ENCODE assay signal across 8 cellular contexts in the genomic region with DNA sequence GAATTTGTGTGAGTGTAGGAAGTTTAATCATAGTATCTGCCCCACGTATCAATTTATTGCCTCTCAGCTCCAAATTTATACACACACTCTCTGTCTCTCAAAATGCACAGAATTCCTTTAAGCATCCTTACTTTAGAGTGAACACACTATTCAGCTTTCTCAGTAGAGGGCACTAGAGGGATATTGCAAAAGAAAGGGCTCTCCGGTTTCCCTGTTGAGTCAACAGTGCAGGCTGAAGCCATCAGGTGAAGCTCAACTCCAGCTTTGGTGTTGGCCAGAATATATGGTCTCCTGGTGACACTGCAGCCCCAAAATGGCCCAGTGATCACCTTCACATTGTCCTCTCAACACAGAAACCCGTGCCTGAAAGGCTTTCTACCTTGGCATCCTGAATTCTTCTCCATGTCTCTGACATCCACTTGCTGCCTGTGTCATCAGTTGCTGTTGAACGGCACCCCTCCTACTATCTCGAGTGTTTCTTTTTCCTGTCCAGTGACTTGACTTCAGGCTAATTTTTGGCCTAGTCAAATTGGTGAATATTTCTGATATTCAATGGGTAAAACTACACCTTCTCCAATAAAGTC.
DNase-seq lines count a peak whose midpoint lies in the region; ATAC-seq, FAIRE-seq and TF ChIP-seq lines count a peak whose summit lies in the region.

No MANE protein-coding gene starts in this region.

- H2BK15ac ChIP-seq in mesendoderm (replicated peaks; ENCODE audit: low read depth), result no peak overlapping the region

- no peak overlapping the region for H3K18ac ChIP-seq in mesendoderm (ENCODE audit: low read length)

- no peak for TF ChIP-seq CTCF in A549 (IDR thresholded peaks at IDR 0.05)
- peak; percentile 53 for TF ChIP-seq CTCF in astrocyte of the spinal cord (IDR thresholded peaks at IDR 0.05; ENCODE audit: low read depth, low read length)

- peak in 1 of 2 experiments; percentile 9 for DNase-seq in A549 (ENCODE audit: low read depth in 1 of 2, low spot score in 1 of 2)
- DNase-seq in NCI-H2081 treated with DMSO at 0.1 percent for 48 hours (lab: John Stamatoyannopoulos, UW), result peak; percentile 5
- peak; percentile 20 for DNase-seq in astrocyte of the spinal cord (ENCODE audit: low read depth, low spot score)
- DNase-seq in mesendoderm, result peak; percentile 76
- DNase-seq in NCI-H345 treated with DMSO at 0.1 percent for 48 hours (lab: John Stamatoyannopoulos, UW; ENCODE audit: unreplicated experiment), result no peak

- TF ChIP-seq RAD21 in A549 (conservative IDR thresholded peaks at IDR 0.05 in 1 of 2, IDR thresholded peaks at IDR 0.05 in 1 of 2), result 0 out of 5 replicates have a peak, but pooled peaks of 1 of the 2 experiments have one; percentile 17

- no peak overlapping the region for H2AK5ac ChIP-seq in mesendoderm (ENCODE audit: low read length)

- in situ Hi-C loops in astrocyte of the spinal cord (cut with HindIII; ENCODE audit: low sequenced_read_pairs), result no loop called here

- no peak overlapping the region for H2BK120ac ChIP-seq in mesendoderm (ENCODE audit: low read depth, low read length)

- no peaks in the 10 kb centered on the region for H3K9me3 ChIP-seq in A549

- no peak for FAIRE-seq in A549 (lab: Jason Lieb, UNC)

- no peaks in the 10 kb centered on the region for H3K79me2 ChIP-seq in mesendoderm (ENCODE audit: control insufficient read depth, insufficient read depth, low read length)

- no peak overlapping the region for H3K4me3 ChIP-seq in A549
- H3K4me3 ChIP-seq in astrocyte of the spinal cord (ENCODE audit: low read depth, low read length), result no peak overlapping the region
- H3K4me3 ChIP-seq in mesendoderm (ENCODE audit: low read length), result no peak overlapping the region

- no peak overlapping the region for H2BK5ac ChIP-seq in mesendoderm (ENCODE audit: low read length)

- POLR2A ChIA-PET in A549 (lab: Yijun Ruan, JAX), result no interaction called here

- no peak for TF ChIP-seq EP300 in A549 (IDR thresholded peaks at IDR 0.05)

- CTCF ChIA-PET in A549 (lab: Yijun Ruan, JAX), result no interaction called here

- H3K23ac ChIP-seq in mesendoderm (ENCODE audit: low read length), result no peak overlapping the region

- ATAC-seq in A549 (peak; percentile 34 to 44; a peak in 1 of 6 replicates), GM21423 (IDR thresholded peaks at IDR 0.05; ENCODE audit: unreplicated experiment) (peak; percentile 52), HG02678 (IDR thresholded peaks at IDR 0.05; ENCODE audit: unreplicated experiment) (no peak), HG03175 (IDR thresholded peaks at IDR 0.05; ENCODE audit: unreplicated experiment) (no peak)

- no peaks in the 10 kb centered on the region for H3K4me1 ChIP-seq in A549
- H3K4me1 ChIP-seq in mesendoderm (ENCODE audit: control insufficient read depth, low read depth, low read length), result no peaks in the 10 kb centered on the region

- H3K4ac ChIP-seq in mesendoderm (ENCODE audit: low read depth, low read length), result no peak overlapping the region

- H3K79me1 ChIP-seq in mesendoderm (ENCODE audit: low read length), result no peaks in the 10 kb centered on the region

- no peak overlapping the region for H3K9ac ChIP-seq in mesendoderm (ENCODE audit: low read length)

- no peaks in the 10 kb centered on the region for H3K27me3 ChIP-seq in mesendoderm (ENCODE audit: insufficient read depth, low read length, poor library complexity)

- H4K8ac ChIP-seq in mesendoderm (ENCODE audit: low read depth, low read length), result no peak overlapping the region

- H3K56ac ChIP-seq in mesendoderm (ENCODE audit: low read length), result no peak overlapping the region

- H3K4me2 ChIP-seq in A549 (no peak overlapping the region), mesendoderm (ENCODE audit: low read length) (no peak overlapping the region)

- H3K36me3 ChIP-seq in mesendoderm (ENCODE audit: control insufficient read depth, insufficient read depth, low read length), result no peaks in the 10 kb centered on the region

- H3K27ac ChIP-seq in A549 (no peak overlapping the region), mesendoderm (ENCODE audit: low read depth, low read length) (no peak overlapping the region)

- no peak overlapping the region for H4K5ac ChIP-seq in mesendoderm (ENCODE audit: low read length)

- TF ChIP-seq POLR2A in A549 (IDR thresholded peaks at IDR 0.05; ENCODE audit: low read length), result no peak

- under 1% methylated on average over 5 of the region's 5 CpGs for WGBS in A549 (ENCODE audit: missing lambda C conversion rate)
- no CpG with 5 or more reads among the region's 5 CpGs for WGBS in mesendoderm (ENCODE audit: extremely low coverage, insufficient coverage, low lambda C conversion rate)

TF ChIP-seq in A549, 52 proteins besides CTCF, POLR2A, EP300 and RAD21:
- TF ChIP-seq CBX8 (IDR thresholded peaks at IDR 0.05), result no peak
- no peak for TF ChIP-seq CHD4 (IDR thresholded peaks at IDR 0.05; ENCODE audit: borderline replicate concordance)
- no peak for TF ChIP-seq CEBPB (IDR thresholded peaks at IDR 0.05)
- no peak for TF ChIP-seq MAX (IDR thresholded peaks at IDR 0.05)
- TF ChIP-seq ZNF302 (CRISPR knock-in tag; IDR thresholded peaks at IDR 0.05), result no peak
- no peak for TF ChIP-seq RFX5 (IDR thresholded peaks at IDR 0.05)
- TF ChIP-seq GATA3 (IDR thresholded peaks at IDR 0.05; ENCODE audit: borderline replicate concordance), result no peak
- TF ChIP-seq SMC3 (IDR thresholded peaks at IDR 0.05), result no peak
- TF ChIP-seq RARB (CRISPR knock-in tag; IDR thresholded peaks at IDR 0.05), result no peak
- TF ChIP-seq JUNB (IDR thresholded peaks at IDR 0.05), result no peak
- no peak for TF ChIP-seq EHMT2 (IDR thresholded peaks at IDR 0.05; ENCODE audit: low read depth)
- TF ChIP-seq USF2 (IDR thresholded peaks at IDR 0.05), result no peak

Comparison
In these comparisons a context has a peak if more than half of its experiments do, and no peak if none do; other contexts are left out.
1. ATAC-seq: peak in A549 (2 of 2) and GM21423 (single experiment); none in HG02678 (single experiment) and HG03175 (single experiment).